Comparison of ENCODE assay signal across 8 cellular contexts in the genomic region with DNA sequence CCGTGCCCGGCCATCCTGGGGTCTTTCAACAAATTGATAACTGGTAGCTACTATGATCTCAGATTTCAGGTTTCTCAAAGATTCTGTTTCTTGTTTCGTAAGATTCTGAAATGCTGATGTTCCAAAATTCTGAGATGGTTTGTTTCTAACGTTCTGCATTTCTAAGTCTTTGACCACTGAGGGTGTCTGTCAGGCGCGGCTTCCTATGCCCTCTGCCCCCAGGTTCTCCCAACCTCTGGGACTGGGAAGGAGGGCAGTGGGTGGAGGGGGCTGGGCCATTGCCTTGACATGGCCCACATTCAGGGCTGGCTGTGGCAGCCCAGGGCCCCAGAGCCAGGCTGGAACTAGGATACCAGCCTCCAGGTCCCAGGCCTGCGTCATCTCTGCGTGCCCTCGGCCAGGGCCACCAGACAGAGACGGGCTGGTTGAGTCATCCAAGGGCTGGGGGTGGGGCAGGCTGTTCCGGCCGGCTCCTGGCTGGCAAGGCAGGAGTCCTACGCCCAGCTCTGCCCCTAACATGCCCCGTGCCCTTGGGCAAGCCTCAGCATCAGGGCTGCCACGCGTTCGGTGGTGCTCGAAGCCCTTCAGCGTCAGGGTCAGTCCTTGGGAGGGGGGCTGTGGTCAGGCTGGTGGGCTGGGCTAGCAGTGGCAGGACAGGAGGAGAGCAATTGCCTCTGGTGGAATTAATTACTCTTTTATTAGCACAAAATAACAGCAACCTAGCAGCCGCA. TPM values are rescaled to one million over a fixed set of nuclear protein-coding genes. Genes with fewer than 3 reads are reported as not detected.
A peak's percentile ranks its signal among the peaks of the same experiment; 100 is the strongest.
DNase-seq lines count a peak whose midpoint lies in the region; ATAC-seq and TF ChIP-seq lines count a peak whose summit lies in the region.

No MANE protein-coding gene starts in this region.

- in situ Hi-C loops in gastrocnemius medialis (cut with MboI; ENCODE audit: low sequenced_read_pairs in 4 of 4): no loop called here

- no peak for TF ChIP-seq POLR2A in gastrocnemius medialis (IDR thresholded peaks at IDR 0.05)

- no peak for TF ChIP-seq CTCF in 22Rv1 (IDR thresholded peaks at IDR 0.05)
- TF ChIP-seq CTCF in HFFc6 (IDR thresholded peaks at IDR 0.05): no peak
- no peak for TF ChIP-seq CTCF in activated CD8-positive, alpha-beta T cell treated with anti-CD3 and anti-CD28 coated beads for 36 hours (IDR thresholded peaks at IDR 0.05)
- TF ChIP-seq CTCF in gastrocnemius medialis (IDR thresholded peaks at IDR 0.05 in 4 of 5, conservative IDR thresholded peaks at IDR 0.05 in 1 of 5): no peak

- H3K27me3 Mint-ChIP-seq in HFFc6 (ENCODE audit: insufficient read depth): peaks cover 2% of the 10 kb centered on the region; the same call in 1 of the 2 replicates
- H3K27me3 Mint-ChIP-seq in activated CD8-positive, alpha-beta T cell treated with anti-CD3 and anti-CD28 coated beads for 36 hours: no peaks in the 10 kb centered on the region

- H3K36me3 ChIP-seq in gastrocnemius medialis: no peaks in the 10 kb centered on the region

- H3K9me3 Mint-ChIP-seq in HFFc6: no peaks in the 10 kb centered on the region
- H3K9me3 Mint-ChIP-seq in activated CD8-positive, alpha-beta T cell treated with anti-CD3 and anti-CD28 coated beads for 36 hours: no peaks in the 10 kb centered on the region

- peaks cover 4% of the 10 kb centered on the region; the same call in 1 of the 2 replicates for H3K36me3 Mint-ChIP-seq in HFFc6 (ENCODE audit: low read depth)
- H3K36me3 Mint-ChIP-seq in activated CD8-positive, alpha-beta T cell treated with anti-CD3 and anti-CD28 coated beads for 36 hours (ENCODE audit: low read depth): peaks cover 11% of the 10 kb centered on the region

- H3K27me3 ChIP-seq in gastrocnemius medialis: no peaks in the 10 kb centered on the region

- peak overlapping the region; percentile 84 for H3K4me3 Mint-ChIP-seq in HFFc6
- H3K4me3 Mint-ChIP-seq in activated CD8-positive, alpha-beta T cell treated with anti-CD3 and anti-CD28 coated beads for 36 hours: peak overlapping the region; percentile 88

- H3K27ac ChIP-seq in 22Rv1 (peak overlapping the region; percentile 98), gastrocnemius medialis (peak overlapping the region; percentile 70 to 94 (median 83))

- H3K27ac Mint-ChIP-seq in HFFc6: peak overlapping the region; percentile 69
- H3K27ac Mint-ChIP-seq in activated CD8-positive, alpha-beta T cell treated with anti-CD3 and anti-CD28 coated beads for 36 hours: peak overlapping the region; percentile 93

- H3K4me1 ChIP-seq in gastrocnemius medialis: peaks cover 15 to 20% of the 10 kb centered on the region in 2 donors

- intact Hi-C loops in activated CD8-positive, alpha-beta T cell treated with anti-CD3 and anti-CD28 coated beads for 36 hours (cut with micrococcal nuclease): no loop called here
- intact Hi-C loops in left ventricle myocardium superior (cut with micrococcal nuclease) (no loop called here), gastrocnemius medialis (cut with DNase I; ENCODE audit: low total_unique reads) (loop anchor here (2.0 kb wide), 1 partner anchor 21 kb away; the partner anchor contains the start of gene CORO1B)

- H3K4me1 Mint-ChIP-seq in HFFc6 (ENCODE audit: low read depth): peaks cover 12% of the 10 kb centered on the region; the same call in 1 of the 2 replicates
- peaks cover 31% of the 10 kb centered on the region for H3K4me1 Mint-ChIP-seq in activated CD8-positive, alpha-beta T cell treated with anti-CD3 and anti-CD28 coated beads for 36 hours (ENCODE audit: low read depth)

- POLR2A ChIA-PET in activated CD8-positive, alpha-beta T cell treated with anti-CD3 and anti-CD28 coated beads for 36 hours (lab: Charles Lee): interaction anchor here (0.9 to 7.2 kb wide), 2 partner anchors 23 to 27 kb away, joined by 3 to 81 read pairs; partner anchors contain the start of gene AIP

- H3K9me3 ChIP-seq in gastrocnemius medialis: no peaks in the 10 kb centered on the region

- CTCF ChIA-PET in activated CD8-positive, alpha-beta T cell treated with anti-CD3 and anti-CD28 coated beads for 36 hours (lab: Charles Lee): interaction anchor here (0.7 kb wide), 1 partner anchor 136 kb away, joined by 3 read pairs; no protein-coding TSS in a partner anchor

- DNase-seq in HFFc6 (no peak), left ventricle myocardium superior (peak; percentile 62), gastrocnemius medialis (peak; percentile 38 to 76), cortex of kidney (lab: John Stamatoyannopoulos, UW) (no peak)
- DNase-seq in activated CD8-positive, alpha-beta T cell treated with anti-CD3 and anti-CD28 coated beads for 36 hours: no peak

- H3K4me3 ChIP-seq in gastrocnemius medialis: peak overlapping the region; percentile 51 to 67 (median 62)

- ATAC-seq in activated CD8-positive, alpha-beta T cell treated with anti-CD3 and anti-CD28 coated beads for 36 hours: no peak
- ATAC-seq in left ventricle myocardium superior (peak; percentile 17), gastrocnemius medialis (peak; percentile 23 to 48), HG03457 (IDR thresholded peaks at IDR 0.05; ENCODE audit: unreplicated experiment) (no peak), HG02973 (IDR thresholded peaks at IDR 0.05; ENCODE audit: unreplicated experiment) (no peak)

RNA-seq across cellular contexts. Expression of gene TMEM134, which starts 5.2 kb away (rescaled TPM):
- total RNA-seq in HFFc6 (2021; fragmentation: NEBNext Ultra II Directional; extraction: Animal tissue kit (Norgen Biotek cat#: 25700)): 10 to 100 TPM; 28.5 to 43.7 (median 32.2) TPM
- 10 to 100 TPM; 56.0 to 59.2 TPM for total RNA-seq in activated CD8-positive, alpha-beta T cell treated with anti-CD3 and anti-CD28 coated beads for 36 hours
- total RNA-seq in left ventricle myocardium superior (91.5 TPM), gastrocnemius medialis (100 to 1,000 TPM in 2 of 4 donors, 10 to 100 TPM in 2; 79.8 to 155 (median 108) TPM)

RNA-seq across cellular contexts. Expression of gene CABP4, which starts 8.7 kb away (rescaled TPM):
- total RNA-seq in HFFc6 (2021; fragmentation: NEBNext Ultra II Directional; extraction: Animal tissue kit (Norgen Biotek cat#: 25700)): not detected
- total RNA-seq in activated CD8-positive, alpha-beta T cell treated with anti-CD3 and anti-CD28 coated beads for 36 hours: 1 to 10 TPM in 1 of 2 experiments, under 1 TPM in 1; 0.83 to 1.4 TPM
- total RNA-seq in left ventricle myocardium superior (0.64 TPM), gastrocnemius medialis (under 1 TPM; 0.19 to 0.55 (median 0.30) TPM)

RNA-seq across cellular contexts. Expression of gene GPR152, which starts 11.3 kb away (rescaled TPM):
- total RNA-seq in HFFc6 (2021; fragmentation: NEBNext Ultra II Directional; extraction: Animal tissue kit (Norgen Biotek cat#: 25700)): not detected
- total RNA-seq in activated CD8-positive, alpha-beta T cell treated with anti-CD3 and anti-CD28 coated beads for 36 hours: not detected
- total RNA-seq in left ventricle myocardium superior (not detected), gastrocnemius medialis (not detected)

RNA-seq across cellular contexts. Expression of gene AIP, which starts 19.0 kb away (rescaled TPM):
- 10 to 100 TPM; 53.0 to 59.4 (median 55.1) TPM for total RNA-seq in HFFc6 (2021; fragmentation: NEBNext Ultra II Directional; extraction: Animal tissue kit (Norgen Biotek cat#: 25700))
- total RNA-seq in activated CD8-positive, alpha-beta T cell treated with anti-CD3 and anti-CD28 coated beads for 36 hours: 100 to 1,000 TPM; 145 to 146 TPM
- 51.3 TPM for total RNA-seq in left ventricle myocardium superior
- total RNA-seq in gastrocnemius medialis: 10 to 100 TPM; 33.0 to 60.8 (median 48.8) TPM

RNA-seq across cellular contexts. Expression of gene CORO1B, which starts 20.6 kb away (rescaled TPM):
- total RNA-seq in HFFc6 (2021; fragmentation: NEBNext Ultra II Directional; extraction: Animal tissue kit (Norgen Biotek cat#: 25700)): 100 to 1,000 TPM in 5 of 6 experiments, 10 to 100 TPM in 1; 98.8 to 127 (median 108) TPM
- 100 to 1,000 TPM; 254 to 276 TPM for total RNA-seq in activated CD8-positive, alpha-beta T cell treated with anti-CD3 and anti-CD28 coated beads for 36 hours
- 23.2 TPM for total RNA-seq in left ventricle myocardium superior
- 10 to 100 TPM in 3 of 4 donors, 1 to 10 TPM in 1; 4.9 to 14.8 (median 12.5) TPM for total RNA-seq in gastrocnemius medialis

Comparison
In these comparisons a context has a peak if more than half of its experiments do, and no peak if none do; other contexts are left out.
1. DNase-seq: peak in left ventricle myocardium superior (single experiment) and gastrocnemius medialis (2 of 2); none in HFFc6 (single experiment), activated CD8-positive, alpha-beta T cell treated with anti-CD3 and anti-CD28 coated beads for 36 hours (single experiment) and cortex of kidney (single experiment).
2. ATAC-seq: peak in left ventricle myocardium superior (single experiment) and gastrocnemius medialis (2 of 2); none in activated CD8-positive, alpha-beta T cell treated with anti-CD3 and anti-CD28 coated beads for 36 hours (single experiment), HG03457 (single experiment) and HG02973 (single experiment).